22 cellular contexts compared by ENCODE assay signal in genomic region chr22:31723699-31724098, GRCh38.
"Had no signal": no experiment of that assay in that cellular context is flagged by ENCODE, and none has a peak within 500 bp of the region (broad histone marks: within the 10 kb centered on the region; RNA-seq: fewer than 3 reads in every experiment).

No MANE protein-coding gene starts in this region.

- ATAC-seq: esophagus mucosa; gastrocnemius medialis; mucosa of descending colon; natural killer cell treated with Interleukin-12 subunit alpha and Interleukin-12 subunit beta and Interleukin-15 and Interleukin-18, amount 100 ng/mL, for 72 hours; sciatic nerve; stimulated activated naive CD8-positive, alpha-beta T cell treated with anti-CD3 and anti-CD28 coated beads, Interleukin-15, amount 100 ng/mL, for 72 hours had no signal

- H3K4me1 Mint-ChIP-seq: endodermal cell; mesothelial cell of epicardium; stimulated activated naive CD8-positive, alpha-beta T cell treated with anti-CD3 and anti-CD28 coated beads, Interleukin-15, amount 100 ng/mL, for 72 hours had no signal

- H3K27me3 Mint-ChIP-seq: naive B cell; natural killer cell treated with Interleukin-12 subunit alpha and Interleukin-12 subunit beta and Interleukin-15 and Interleukin-18, amount 100 ng/mL, for 72 hours; stimulated activated naive CD8-positive, alpha-beta T cell treated with anti-CD3 and anti-CD28 coated beads, Interleukin-15, amount 100 ng/mL, for 72 hours had no signal

- H3K27ac Mint-ChIP-seq: endodermal cell, mesothelial cell of epicardium, neural progenitor cell had no signal

- H3K4me3 Mint-ChIP-seq: endodermal cell; mesothelial cell of epicardium; naive B cell; natural killer cell treated with Interleukin-12 subunit alpha and Interleukin-12 subunit beta and Interleukin-15 and Interleukin-18, amount 100 ng/mL, for 72 hours; neural progenitor cell; stimulated activated naive CD8-positive, alpha-beta T cell treated with anti-CD3 and anti-CD28 coated beads, Interleukin-15, amount 100 ng/mL, for 72 hours had no signal

- DNase-seq: effector CD8-positive, alpha-beta T cell; endodermal cell; foreskin fibroblast; gastrocnemius medialis; head of caudate nucleus; mesenchymal stem cell; mucosa of descending colon; naive B cell; stimulated activated CD4-positive, alpha-beta T cell treated with anti-CD3 and anti-CD28 coated beads, Interleukin-12 subunit alpha, Interleukin-12 subunit beta, amount 100 ng/mL, for 4 hours; stimulated activated CD4-positive, alpha-beta T cell treated with anti-CD3 and anti-CD28 coated beads, Interleukin-1b, Interleukin-23, amount 100 ng/mL, for 48 hours; stimulated activated CD4-positive, alpha-beta T cell treated with anti-CD3 and anti-CD28 coated beads, Interleukin-4, amount 100 ng/mL, for 1 hour; stimulated activated CD8-positive, alpha-beta memory T cell treated with anti-CD3 and anti-CD28 coated beads, Interleukin-4, amount 100 ng/mL, for 48 hours; stimulated activated naive CD4-positive, alpha-beta T cell; stimulated activated naive CD8-positive, alpha-beta T cell treated with anti-CD3 and anti-CD28 coated beads, Interleukin-15, amount 100 ng/mL, for 72 hours; thyroid gland; trophoblast cell had no signal

- H3K9me3 Mint-ChIP-seq: endodermal cell; mesothelial cell of epicardium; naive B cell; natural killer cell treated with Interleukin-12 subunit alpha and Interleukin-12 subunit beta and Interleukin-15 and Interleukin-18, amount 100 ng/mL, for 72 hours; stimulated activated naive CD8-positive, alpha-beta T cell treated with anti-CD3 and anti-CD28 coated beads, Interleukin-15, amount 100 ng/mL, for 72 hours had no signal

- FAIRE-seq: keratinocyte had no signal
